In the genomic region with DNA sequence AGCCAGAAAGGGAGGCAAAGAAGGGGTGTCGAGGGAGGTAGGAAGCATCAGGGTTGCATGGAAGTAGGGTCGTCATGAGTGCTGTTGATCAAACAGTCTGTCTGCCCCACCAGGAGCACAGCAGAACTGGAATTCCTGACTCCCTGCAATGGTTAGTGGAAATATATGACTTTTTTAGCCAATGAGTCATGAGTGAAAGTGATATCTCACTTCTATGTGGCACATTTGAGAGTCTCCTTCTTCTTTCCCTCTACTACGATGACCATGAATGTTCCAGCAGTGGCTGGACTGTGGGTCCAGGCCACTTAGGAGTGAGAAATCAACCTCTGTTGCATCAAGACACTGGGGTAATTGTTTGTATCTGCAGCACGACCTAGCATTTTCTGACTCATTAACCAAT, we compare ENCODE assay signal across 22 cellular contexts.
A peak's percentile ranks its signal among the peaks of the same experiment; 100 is the strongest.
DNase-seq lines count a peak whose midpoint lies in the region; ATAC-seq and TF ChIP-seq lines count a peak whose summit lies in the region.
"Had no signal": no experiment of that assay in that cellular context is flagged by ENCODE, and none has a peak within 500 bp of the region (broad histone marks: within the 10 kb centered on the region; RNA-seq: fewer than 3 reads in every experiment).

No MANE protein-coding gene starts in this region.

- ATAC-seq in sciatic nerve (peak; percentile 30), HG03039 (IDR thresholded peaks at IDR 0.05; ENCODE audit: unreplicated experiment) (no peak)
- ATAC-seq: GM12878, GM23338, K562 had no signal

- no peak overlapping the region for H3K4me3 ChIP-seq in adipocyte (ENCODE audit: low read length)
- no peak overlapping the region for H3K4me3 ChIP-seq in fibroblast of mammary gland (ENCODE audit: control insufficient read depth, low read depth, low read length)
- no peak overlapping the region for H3K4me3 ChIP-seq in MG63
- H3K4me3 ChIP-seq: BLaER1, GM12878, GM23338, K562 had no signal

- H3K27me3 ChIP-seq in adipocyte (replicated peaks; ENCODE audit: control insufficient read depth, insufficient read depth, low read length): no peaks in the 10 kb centered on the region
- H3K27me3 ChIP-seq in MG63: no peaks in the 10 kb centered on the region
- H3K27me3 ChIP-seq: BLaER1 had no signal

- DNase-seq in ELR (ENCODE audit: low read depth) (peak; percentile 14), adipocyte (ENCODE audit: low read depth) (peak; percentile 15), fibroblast of mammary gland (ENCODE audit: low read depth) (peak; percentile 19), sciatic nerve (ENCODE audit: low spot score) (no peak), MG63 (no peak), AG08396 (ENCODE audit: low spot score) (no peak)
- no peak for DNase-seq in activated T-cell treated with anti-CD3 and anti-CD28 coated beads, Interleukin-2, amount 50 U/mL, for 24 hours
- DNase-seq: CD4-positive, alpha-beta memory T cell; DMS153; HCEC 1CT; MV-4-11; NCI-H1417; NCI-H187 treated with DMSO at 0.1 percent for 48 hours; NCI-H226; NCI-H524 treated with DMSO at 0.1 percent for 48 hours; RPMI8226; SIG-M5 had no signal

- H3K9me3 ChIP-seq in adipocyte (ENCODE audit: control insufficient read depth, low read length) (peaks cover 13% of the 10 kb centered on the region), MG63 (no peaks in the 10 kb centered on the region)

- intact Hi-C loops in sciatic nerve (cut with DNase I): no loop called here

- no peaks in the 10 kb centered on the region for H3K27me3 Mint-ChIP-seq in activated T-cell treated with anti-CD3 and anti-CD28 coated beads, Interleukin-2, amount 50 U/mL, for 24 hours

- H3K27ac Mint-ChIP-seq in activated T-cell treated with anti-CD3 and anti-CD28 coated beads, Interleukin-2, amount 50 U/mL, for 24 hours: no peak overlapping the region
- H3K27ac Mint-ChIP-seq: CD4-positive, alpha-beta memory T cell; GM23338 had no signal

- no peaks in the 10 kb centered on the region for H3K36me3 ChIP-seq in adipocyte (ENCODE audit: control insufficient read depth, insufficient read depth, low read length, severe bottlenecking)
- H3K36me3 ChIP-seq in MG63: no peaks in the 10 kb centered on the region
- H3K36me3 ChIP-seq: BLaER1 had no signal

- H3K4me3 Mint-ChIP-seq in activated T-cell treated with anti-CD3 and anti-CD28 coated beads, Interleukin-2, amount 50 U/mL, for 24 hours: no peak overlapping the region
- H3K4me3 Mint-ChIP-seq: GM23338 had no signal

- no peaks in the 10 kb centered on the region for H3K4me1 Mint-ChIP-seq in activated T-cell treated with anti-CD3 and anti-CD28 coated beads, Interleukin-2, amount 50 U/mL, for 24 hours (ENCODE audit: low read depth)
- H3K4me1 Mint-ChIP-seq: CD4-positive, alpha-beta memory T cell; GM23338 had no signal

- peaks cover 7% of the 10 kb centered on the region for H3K9me3 Mint-ChIP-seq in activated T-cell treated with anti-CD3 and anti-CD28 coated beads, Interleukin-2, amount 50 U/mL, for 24 hours

- TF ChIP-seq CTCF in fibroblast of mammary gland (conservative IDR thresholded peaks at IDR 0.05; ENCODE audit: control insufficient read depth, insufficient read depth, low read depth, low read length): no peak

- no peak overlapping the region for H3K9ac ChIP-seq in adipocyte (ENCODE audit: low read length)
- H3K9ac ChIP-seq: BLaER1 had no signal

- no peaks in the 10 kb centered on the region for H3K36me3 Mint-ChIP-seq in activated T-cell treated with anti-CD3 and anti-CD28 coated beads, Interleukin-2, amount 50 U/mL, for 24 hours (ENCODE audit: low read depth)
- H3K36me3 Mint-ChIP-seq: CD4-positive, alpha-beta memory T cell had no signal

- H3K4me1 ChIP-seq in adipocyte (ENCODE audit: control insufficient read depth, insufficient read depth, low read length): no peaks in the 10 kb centered on the region
- H3K4me1 ChIP-seq: BLaER1 had no signal

Comparison
In these comparisons a context has a peak if more than half of its experiments do, and no peak if none do; other contexts are left out.
1. DNase-seq: peak in ELR (single experiment), adipocyte (single experiment) and fibroblast of mammary gland (single experiment); none in sciatic nerve (single experiment), MG63 (single experiment), activated T-cell treated with anti-CD3 and anti-CD28 coated beads, Interleukin-2, amount 50 U/mL, for 24 hours (single experiment) and AG08396 (single experiment).